8 cellular contexts compared by ENCODE assay signal in the genomic region with DNA sequence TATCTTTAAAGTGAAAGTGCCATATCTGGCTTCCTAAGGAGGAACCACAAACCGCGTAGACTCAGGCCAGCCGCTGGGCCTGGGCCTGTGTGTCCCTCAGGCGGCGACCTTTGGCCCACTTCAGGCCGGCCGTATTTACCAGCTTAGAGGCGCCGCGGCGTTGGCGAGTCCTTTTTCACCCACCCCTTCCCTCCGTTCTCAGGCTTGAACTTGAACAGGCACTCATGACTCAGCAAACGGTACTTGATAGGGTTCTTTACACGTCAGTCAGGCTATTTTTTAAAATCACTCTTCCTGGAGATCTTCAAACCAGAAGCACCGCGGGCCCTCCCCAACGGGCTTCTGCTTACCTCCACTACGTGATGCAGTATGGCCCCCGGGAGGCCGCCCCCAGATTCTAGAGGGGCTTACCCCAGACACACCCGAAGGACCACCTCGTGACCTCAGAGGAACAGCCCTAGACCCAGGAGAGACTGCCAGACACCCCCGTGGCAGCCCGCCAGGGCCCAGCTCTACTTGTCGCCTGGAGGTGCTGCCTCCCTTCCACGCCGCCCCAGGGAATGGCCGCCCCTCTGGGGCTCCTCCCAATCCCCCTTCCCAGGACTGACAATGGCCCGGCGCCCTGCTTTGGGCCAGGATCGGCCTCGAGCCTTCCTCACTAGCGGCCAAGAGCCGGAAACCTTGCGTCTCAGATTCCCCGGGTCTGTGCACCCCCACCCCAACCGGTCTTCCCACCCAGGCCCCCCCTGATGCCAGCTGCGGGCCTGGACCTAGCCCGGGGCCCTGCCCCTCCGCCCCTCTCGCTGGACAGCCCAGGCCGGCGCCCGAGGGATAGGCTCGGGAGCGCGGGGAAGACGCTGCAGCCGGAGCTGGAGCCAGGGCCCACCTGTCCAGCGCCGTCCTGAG. TPM values are rescaled to one million over a fixed set of nuclear protein-coding genes. Genes with fewer than 3 reads are reported as not detected.
A peak's percentile ranks its signal among the peaks of the same experiment; 100 is the strongest.
DNase-seq lines count a peak whose midpoint lies in the region; ATAC-seq and TF ChIP-seq lines count a peak whose summit lies in the region.

No MANE protein-coding gene starts in this region.

- peaks cover 50% of the 10 kb centered on the region for H3K4me1 Mint-ChIP-seq in chondrocyte (ENCODE audit: low read depth)

- no peak for TF ChIP-seq CTCF in chondrocyte (IDR thresholded peaks at IDR 0.05)

- ATAC-seq in GM21786 (IDR thresholded peaks at IDR 0.05; ENCODE audit: unreplicated experiment) = peak; percentile 95

- H3K36me3 Mint-ChIP-seq in chondrocyte (ENCODE audit: low read depth) = no peaks in the 10 kb centered on the region

- no peaks in the 10 kb centered on the region for H3K27me3 Mint-ChIP-seq in chondrocyte (ENCODE audit: low read depth)

- H3K27ac Mint-ChIP-seq in chondrocyte (ENCODE audit: unreplicated experiment) = peak overlapping the region; percentile 99

- DNase-seq in DMS79 (lab: John Stamatoyannopoulos, UW) = peak; percentile 18
- peak; percentile 98 for DNase-seq in LHCN-M2 (ENCODE audit: low read depth)
- DNase-seq in activated CD4-positive, alpha-beta T cell treated with anti-CD3 and anti-CD28 coated beads for 24 hours (ENCODE audit: low read depth in 2 of 2) = peak; percentile 42 to 45
- DNase-seq in chondrocyte (ENCODE audit: low spot score) = peak; percentile 93
- peak; percentile 88 for DNase-seq in kidney glomerular epithelial cell (lab: John Stamatoyannopoulos, UW)
- peak; percentile 75 for DNase-seq in stimulated activated CD4-positive, alpha-beta T cell treated with anti-CD3 and anti-CD28 coated beads, Interleukin-15, amount 100 ng/mL, for 24 hours
- DNase-seq in NCI-H1105 (lab: John Stamatoyannopoulos, UW) = no peak

- peak overlapping the region; percentile 68 for H3K4me3 Mint-ChIP-seq in chondrocyte (ENCODE audit: unreplicated experiment)

- no peaks in the 10 kb centered on the region for H3K9me3 Mint-ChIP-seq in chondrocyte (ENCODE audit: low read depth)

RNA-seq across cellular contexts. Expression of gene IMPA2, which starts 33.8 kb away (rescaled TPM):
- total RNA-seq in LHCN-M2 (2014; rRNA removed) (15.9 and 16.8 TPM in 2 replicates), chondrocyte (10.8 to 25.1 TPM (median 10.9 TPM) in 3 replicates)
- polyA plus RNA-seq in LHCN-M2 (2012) = 15.2 TPM

RNA-seq across cellular contexts. Expression of gene MPPE1, which starts 39.4 kb away (rescaled TPM):
- total RNA-seq in LHCN-M2 (2014; rRNA removed) (28.9 and 29.0 TPM in 2 replicates), chondrocyte (37.7 to 40.4 TPM (median 38.2 TPM) in 3 replicates)
- 15.6 TPM for polyA plus RNA-seq in LHCN-M2 (2012)
